Comparison of ENCODE assay signal across 9 cellular contexts in genomic region chr9:93467062-93467416, GRCh38. TPM values are rescaled to one million over a fixed set of nuclear protein-coding genes. Genes with fewer than 3 reads are reported as not detected.
DNase-seq lines count a peak whose midpoint lies in the region; ATAC-seq, FAIRE-seq and TF ChIP-seq lines count a peak whose summit lies in the region.
"Had no signal": no experiment of that assay in that cellular context is flagged by ENCODE, and none has a peak within 500 bp of the region (broad histone marks: within the 10 kb centered on the region; RNA-seq: fewer than 3 reads in every experiment).

No MANE protein-coding gene starts in this region.

- peak overlapping the region in 2 of 3 donors; percentile 35 to 90 for H3K27ac Mint-ChIP-seq in CD4-positive, CD25-positive, alpha-beta regulatory T cell
- peak overlapping the region; percentile 73 for H3K27ac Mint-ChIP-seq in activated naive CD8-positive, alpha-beta T cell treated with anti-CD3 and anti-CD28 coated beads, Interleukin-2, amount 50 U/mL, for 24 hours

- H3K36me3 Mint-ChIP-seq in CD4-positive, CD25-positive, alpha-beta regulatory T cell = peaks cover 20% of the 10 kb centered on the region
- H3K36me3 Mint-ChIP-seq in activated naive CD8-positive, alpha-beta T cell treated with anti-CD3 and anti-CD28 coated beads, Interleukin-2, amount 50 U/mL, for 24 hours (ENCODE audit: low read depth) = peaks cover 22% of the 10 kb centered on the region

- peaks cover 64% of the 10 kb centered on the region for H3K4me1 ChIP-seq in CD4-positive, CD25-positive, alpha-beta regulatory T cell (ENCODE audit: control insufficient read depth, insufficient read depth, low read length, poor library complexity, severe bottlenecking)
- peaks cover 57% of the 10 kb centered on the region for H3K4me1 ChIP-seq in Karpas-422 (ENCODE audit: low read length)
- H3K4me1 ChIP-seq in lower lobe of right lung = peaks cover 91% of the 10 kb centered on the region
- H3K4me1 ChIP-seq in tibial artery = peaks cover 0 to 66% (median 36%) of the 10 kb centered on the region in 4 donors

- no peak overlapping the region for H2AFZ ChIP-seq in Karpas-422 (ENCODE audit: low read length)

- no peaks in the 10 kb centered on the region for H3K27me3 ChIP-seq in CD4-positive, CD25-positive, alpha-beta regulatory T cell (ENCODE audit: control insufficient read depth, insufficient read depth, low read length)
- H3K27me3 ChIP-seq in Karpas-422 (ENCODE audit: low read length) (no peaks in the 10 kb centered on the region), lower lobe of right lung (ENCODE audit: low read depth) (no peaks in the 10 kb centered on the region), tibial artery (no peaks in the 10 kb centered on the region)
- H3K27me3 ChIP-seq: thyroid gland had no signal

- H3K27ac ChIP-seq in CD4-positive, CD25-positive, alpha-beta regulatory T cell (ENCODE audit: insufficient read depth, low read length, poor library complexity, severe bottlenecking) = no peak overlapping the region
- peak overlapping the region; percentile 55 for H3K27ac ChIP-seq in Karpas-422 (ENCODE audit: low read length)
- peak overlapping the region; percentile 39 for H3K27ac ChIP-seq in lower lobe of right lung
- no peak overlapping the region for H3K27ac ChIP-seq in tibial artery
- H3K27ac ChIP-seq: thyroid gland had no signal

- H3K79me2 ChIP-seq in Karpas-422 (ENCODE audit: low read length) = peaks cover 100% of the 10 kb centered on the region

- H3K27me3 Mint-ChIP-seq in CD4-positive, CD25-positive, alpha-beta regulatory T cell = no peaks in the 10 kb centered on the region
- no peaks in the 10 kb centered on the region for H3K27me3 Mint-ChIP-seq in activated naive CD8-positive, alpha-beta T cell treated with anti-CD3 and anti-CD28 coated beads, Interleukin-2, amount 50 U/mL, for 24 hours

- DNase-seq in CD4-positive, CD25-positive, alpha-beta regulatory T cell = peak in 1 of 3 donors; percentile 53
- DNase-seq in Karpas-422 (no peak), lower lobe of right lung (no peak), tibial artery (no peak), NCI-H2196 treated with DMSO at 0.1 percent for 48 hours (lab: John Stamatoyannopoulos, UW; ENCODE audit: unreplicated experiment) (no peak), urothelium cell line (ENCODE audit: low spot score) (no peak)
- DNase-seq in activated naive CD8-positive, alpha-beta T cell treated with anti-CD3 and anti-CD28 coated beads, Interleukin-2, amount 50 U/mL, for 24 hours = no peak
- no peak for DNase-seq in activated effector memory CD4-positive, alpha-beta T cell treated with anti-CD3 and anti-CD28 coated beads, Interleukin-2, amount 50 U/mL, for 16 hours
- DNase-seq: thyroid gland had no signal

- H3K36me3 ChIP-seq in CD4-positive, CD25-positive, alpha-beta regulatory T cell (ENCODE audit: control insufficient read depth, insufficient read depth, low read length) = peaks cover 6% of the 10 kb centered on the region
- peaks cover 11% of the 10 kb centered on the region; the same call in 1 of the 2 replicates for H3K36me3 ChIP-seq in Karpas-422 (ENCODE audit: insufficient read depth, low read length)
- no peaks in the 10 kb centered on the region for H3K36me3 ChIP-seq in lower lobe of right lung
- H3K36me3 ChIP-seq in tibial artery = peaks cover 0 to 6% (median 4%) of the 10 kb centered on the region in 3 donors
- H3K36me3 ChIP-seq: thyroid gland had no signal

- H3K4me3 ChIP-seq in CD4-positive, CD25-positive, alpha-beta regulatory T cell (ENCODE audit: low read depth, low read length) = peak overlapping the region; percentile 43
- H3K4me3 ChIP-seq in Karpas-422 (ENCODE audit: low read length) (no peak overlapping the region), lower lobe of right lung (no peak overlapping the region), tibial artery (no peak overlapping the region)
- H3K4me3 ChIP-seq: thyroid gland had no signal

- no peaks in the 10 kb centered on the region for H3K9me3 Mint-ChIP-seq in CD4-positive, CD25-positive, alpha-beta regulatory T cell
- no peaks in the 10 kb centered on the region for H3K9me3 Mint-ChIP-seq in activated naive CD8-positive, alpha-beta T cell treated with anti-CD3 and anti-CD28 coated beads, Interleukin-2, amount 50 U/mL, for 24 hours

- H3K9me3 ChIP-seq in CD4-positive, CD25-positive, alpha-beta regulatory T cell (ENCODE audit: control insufficient read depth in 2 of 2, low read length in 2 of 2) = no peaks in the 10 kb centered on the region
- H3K9me3 ChIP-seq in Karpas-422 (ENCODE audit: low read length) (no peaks in the 10 kb centered on the region), lower lobe of right lung (no peaks in the 10 kb centered on the region), tibial artery (no peaks in the 10 kb centered on the region)
- H3K9me3 ChIP-seq: thyroid gland had no signal

- no peak for TF ChIP-seq CTCF in lower lobe of right lung (IDR thresholded peaks at IDR 0.05)
- no peak for TF ChIP-seq CTCF in tibial artery (IDR thresholded peaks at IDR 0.05)

- H3K4me2 ChIP-seq in Karpas-422 (ENCODE audit: low read depth, low read length, poor library complexity, severe bottlenecking) = peak overlapping the region; percentile 50

- peaks cover 70 to 93% (median 81%) of the 10 kb centered on the region in 4 donors for H3K4me1 Mint-ChIP-seq in CD4-positive, CD25-positive, alpha-beta regulatory T cell
- peaks cover 81% of the 10 kb centered on the region for H3K4me1 Mint-ChIP-seq in activated naive CD8-positive, alpha-beta T cell treated with anti-CD3 and anti-CD28 coated beads, Interleukin-2, amount 50 U/mL, for 24 hours

- ATAC-seq in CD4-positive, CD25-positive, alpha-beta regulatory T cell (ENCODE audit: low read depth in 2 of 2) = no peak
- no peak for ATAC-seq in activated naive CD8-positive, alpha-beta T cell treated with anti-CD3 and anti-CD28 coated beads, Interleukin-2, amount 50 U/mL, for 24 hours
- no peak for ATAC-seq in lower lobe of right lung

- no peak overlapping the region for H3K9ac ChIP-seq in Karpas-422 (ENCODE audit: low read length)

- peak overlapping the region; percentile 39 to 76 (median 74) for H3K4me3 Mint-ChIP-seq in CD4-positive, CD25-positive, alpha-beta regulatory T cell
- peak overlapping the region; percentile 38 for H3K4me3 Mint-ChIP-seq in activated naive CD8-positive, alpha-beta T cell treated with anti-CD3 and anti-CD28 coated beads, Interleukin-2, amount 50 U/mL, for 24 hours

- no peaks in the 10 kb centered on the region for H3K9me2 ChIP-seq in Karpas-422 (replicated peaks; ENCODE audit: insufficient read depth, low read length)

- peaks cover 4% of the 10 kb centered on the region; the same call in 1 of the 2 replicates for H4K20me1 ChIP-seq in Karpas-422 (ENCODE audit: insufficient read depth, low read depth, low read length)

- intact Hi-C loops in lower lobe of right lung (cut with DNase I) = no loop called here
- intact Hi-C loops in tibial artery (cut with DNase I; ENCODE audit: low total_unique reads) = no loop called here

- FAIRE-seq in urothelium cell line (lab: Jason Lieb, UNC) = no peak

RNA-seq across cellular contexts. Expression of gene FAM120AOS, which starts 13.7 kb away (rescaled TPM):
- total RNA-seq in CD4-positive, CD25-positive, alpha-beta regulatory T cell = 45.7 TPM
- polyA plus RNA-seq in CD4-positive, CD25-positive, alpha-beta regulatory T cell = 10 to 100 TPM; 50.2 to 64.3 (median 56.5) TPM
- total RNA-seq in Karpas-422 (2014; rRNA removed; shearing (Covaris generic); ENCODE audit: low replicate concordance) = 47.1 and 48.1 TPM in 2 replicates
- total RNA-seq in lower lobe of right lung = 45.0 TPM

RNA-seq across cellular contexts. Expression of gene FAM120A, which starts 15.6 kb away (rescaled TPM):
- total RNA-seq in CD4-positive, CD25-positive, alpha-beta regulatory T cell = 95.7 TPM
- polyA plus RNA-seq in CD4-positive, CD25-positive, alpha-beta regulatory T cell = 10 to 100 TPM; 11.3 to 14.3 (median 12.1) TPM
- 79.3 and 83.1 TPM in 2 replicates for total RNA-seq in Karpas-422 (2014; rRNA removed; shearing (Covaris generic); ENCODE audit: low replicate concordance)
- 114 TPM for total RNA-seq in lower lobe of right lung

Comparison
In these comparisons a context has a peak if more than half of its experiments do, and no peak if none do; other contexts are left out.
1. H3K27ac ChIP-seq: peak in Karpas-422 (single experiment) and lower lobe of right lung (single experiment); none in CD4-positive, CD25-positive, alpha-beta regulatory T cell (single experiment) and tibial artery (0 of 2).